Comparison of ENCODE assay signal across 9 cellular contexts in genomic region chr13:97339019-97339988, GRCh38.
DNase-seq lines count a peak whose midpoint lies in the region; ATAC-seq, FAIRE-seq and TF ChIP-seq lines count a peak whose summit lies in the region.
"Had no signal": no experiment of that assay in that cellular context is flagged by ENCODE, and none has a peak within 500 bp of the region (broad histone marks: within the 10 kb centered on the region; RNA-seq: fewer than 3 reads in every experiment).

No MANE protein-coding gene starts in this region.

- no peaks in the 10 kb centered on the region for H3K27me3 ChIP-seq in GM23248 (replicated peaks; ENCODE audit: insufficient read depth)
- H3K27me3 ChIP-seq in body of pancreas = no peaks in the 10 kb centered on the region
- no peaks in the 10 kb centered on the region for H3K27me3 ChIP-seq in keratinocyte (ENCODE audit: control insufficient read depth, extremely low read depth, insufficient read depth, low read length)

- H3K4me1 Mint-ChIP-seq in stimulated activated effector memory CD8-positive, alpha-beta T cell treated with anti-CD3 and anti-CD28 coated beads, Interleukin-12 subunit alpha, Interleukin-12 subunit beta, amount 100 ng/mL, for 72 hours = peaks cover 7% of the 10 kb centered on the region
- no peaks in the 10 kb centered on the region for H3K4me1 Mint-ChIP-seq in activated CD8-positive, alpha-beta T cell treated with anti-CD3 and anti-CD28 coated beads, Interleukin-2, amount 10 ng/mL, durations not matched to agents 7 days and 5 days (ENCODE audit: low read depth)
- H3K4me1 Mint-ChIP-seq: activated naive CD8-positive, alpha-beta T cell treated with anti-CD3 and anti-CD28 coated beads for 36 hours had no signal

- ATAC-seq in body of pancreas = peak; percentile 59
- peak; percentile 39 for ATAC-seq in stimulated activated effector memory CD8-positive, alpha-beta T cell treated with anti-CD3 and anti-CD28 coated beads, Interleukin-12 subunit alpha, Interleukin-12 subunit beta, amount 100 ng/mL, for 72 hours
- no peak for ATAC-seq in activated CD8-positive, alpha-beta T cell treated with anti-CD3 and anti-CD28 coated beads, Interleukin-2, amount 10 ng/mL, durations not matched to agents 7 days and 5 days
- ATAC-seq in HG03432 (IDR thresholded peaks at IDR 0.05; ENCODE audit: unreplicated experiment) = no peak

- H3K4me3 ChIP-seq in GM23248 = peak overlapping the region; percentile 17
- no peak overlapping the region for H3K4me3 ChIP-seq in body of pancreas
- no peak overlapping the region for H3K4me3 ChIP-seq in keratinocyte (ENCODE audit: control insufficient read depth in 2 of 3, extremely low read depth in 1 of 3, insufficient read depth in 2 of 3, low read depth in 1 of 3, low read length in 3 of 3)

- no peak overlapping the region for H3K27ac Mint-ChIP-seq in stimulated activated effector memory CD8-positive, alpha-beta T cell treated with anti-CD3 and anti-CD28 coated beads, Interleukin-12 subunit alpha, Interleukin-12 subunit beta, amount 100 ng/mL, for 72 hours
- H3K27ac Mint-ChIP-seq in activated CD8-positive, alpha-beta T cell treated with anti-CD3 and anti-CD28 coated beads, Interleukin-2, amount 10 ng/mL, durations not matched to agents 7 days and 5 days = no peak overlapping the region
- H3K27ac Mint-ChIP-seq: activated naive CD8-positive, alpha-beta T cell treated with anti-CD3 and anti-CD28 coated beads for 36 hours had no signal

- CTCF ChIA-PET in activated CD8-positive, alpha-beta T cell treated with anti-CD3 and anti-CD28 coated beads, Interleukin-2, amount 10 ng/mL, durations not matched to agents 7 days and 5 days (lab: Charles Lee) = no interaction called here

- H3K36me3 ChIP-seq in GM23248 (ENCODE audit: low read depth) = peaks cover 11% of the 10 kb centered on the region; the same call in 1 of the 2 replicates
- H3K36me3 ChIP-seq in body of pancreas (replicated peaks in 1 of 2; ENCODE audit: insufficient read depth in 1 of 2, low read depth in 2 of 2) = peaks cover 0 to 2% of the 10 kb centered on the region in 2 donors
- H3K36me3 ChIP-seq in keratinocyte (ENCODE audit: control insufficient read depth in 2 of 2, extremely low read depth in 1 of 2, insufficient read depth in 2 of 2, low read length in 2 of 2) = peaks cover 1 to 5% of the 10 kb centered on the region in 2 experiments

- peak overlapping the region; percentile 38 for H2AFZ ChIP-seq in GM23248
- H2AFZ ChIP-seq in keratinocyte (ENCODE audit: control insufficient read depth, low read length) = no peak overlapping the region

- TF ChIP-seq CTCF in body of pancreas (IDR thresholded peaks at IDR 0.05) (no peak), keratinocyte (optimal IDR thresholded peaks at IDR 0.05 in 1 of 3, IDR thresholded peaks at IDR 0.05 in 1 of 3, conservative IDR thresholded peaks at IDR 0.05 in 1 of 3; ENCODE audit: extremely low read depth in 1 of 3, insufficient read depth in 2 of 3, low read length in 3 of 3) (no peak)

- in situ Hi-C loops in GM23248 (cut with MboI) = no loop called here

- peak; percentile 46 for FAIRE-seq in keratinocyte (lab: Jason Lieb, UNC)

- H3K4me3 Mint-ChIP-seq in stimulated activated effector memory CD8-positive, alpha-beta T cell treated with anti-CD3 and anti-CD28 coated beads, Interleukin-12 subunit alpha, Interleukin-12 subunit beta, amount 100 ng/mL, for 72 hours = peak overlapping the region; percentile 8
- no peak overlapping the region for H3K4me3 Mint-ChIP-seq in activated CD8-positive, alpha-beta T cell treated with anti-CD3 and anti-CD28 coated beads, Interleukin-2, amount 10 ng/mL, durations not matched to agents 7 days and 5 days
- H3K4me3 Mint-ChIP-seq: activated naive CD8-positive, alpha-beta T cell treated with anti-CD3 and anti-CD28 coated beads for 36 hours had no signal

- H3K9me2 ChIP-seq in GM23248 (ENCODE audit: insufficient read depth) = no peaks in the 10 kb centered on the region

- no peaks in the 10 kb centered on the region for H3K27me3 Mint-ChIP-seq in activated CD8-positive, alpha-beta T cell treated with anti-CD3 and anti-CD28 coated beads, Interleukin-2, amount 10 ng/mL, durations not matched to agents 7 days and 5 days (ENCODE audit: low read depth)
- H3K27me3 Mint-ChIP-seq: activated naive CD8-positive, alpha-beta T cell treated with anti-CD3 and anti-CD28 coated beads for 36 hours had no signal

- H3K36me3 Mint-ChIP-seq in stimulated activated effector memory CD8-positive, alpha-beta T cell treated with anti-CD3 and anti-CD28 coated beads, Interleukin-12 subunit alpha, Interleukin-12 subunit beta, amount 100 ng/mL, for 72 hours = peaks cover 25% of the 10 kb centered on the region
- H3K36me3 Mint-ChIP-seq in activated CD8-positive, alpha-beta T cell treated with anti-CD3 and anti-CD28 coated beads, Interleukin-2, amount 10 ng/mL, durations not matched to agents 7 days and 5 days (ENCODE audit: low read depth) = peaks cover 5% of the 10 kb centered on the region

- H3K79me2 ChIP-seq in GM23248 (ENCODE audit: insufficient read depth) = peaks cover 63% of the 10 kb centered on the region
- no peaks in the 10 kb centered on the region for H3K79me2 ChIP-seq in keratinocyte (ENCODE audit: control insufficient read depth, insufficient read depth, low read length)

- H3K9me3 ChIP-seq in GM23248 (ENCODE audit: low read depth) (no peaks in the 10 kb centered on the region), body of pancreas (no peaks in the 10 kb centered on the region), keratinocyte (ENCODE audit: control insufficient read depth, low read depth, low read length) (no peaks in the 10 kb centered on the region)

- dilution Hi-C loops in keratinocyte (cut with MboI; ENCODE audit: extremely low pct_ligation_motif_present, low sequenced_read_pairs) = no loop called here

- H3K9me3 Mint-ChIP-seq in stimulated activated effector memory CD8-positive, alpha-beta T cell treated with anti-CD3 and anti-CD28 coated beads, Interleukin-12 subunit alpha, Interleukin-12 subunit beta, amount 100 ng/mL, for 72 hours = no peaks in the 10 kb centered on the region
- no peaks in the 10 kb centered on the region for H3K9me3 Mint-ChIP-seq in activated CD8-positive, alpha-beta T cell treated with anti-CD3 and anti-CD28 coated beads, Interleukin-2, amount 10 ng/mL, durations not matched to agents 7 days and 5 days (ENCODE audit: insufficient read depth)
- H3K9me3 Mint-ChIP-seq: activated naive CD8-positive, alpha-beta T cell treated with anti-CD3 and anti-CD28 coated beads for 36 hours had no signal

- H3K27ac ChIP-seq in GM23248 = peak overlapping the region; percentile 80
- peak overlapping the region; percentile 41 to 60 (median 57) for H3K27ac ChIP-seq in body of pancreas
- no peak overlapping the region for H3K27ac ChIP-seq in keratinocyte (ENCODE audit: control insufficient read depth, insufficient read depth, low read length)

- intact Hi-C loops in body of pancreas (cut with DNase I) = no loop called here

- H3K4me1 ChIP-seq in GM23248 (ENCODE audit: insufficient read depth) (peaks cover 14% of the 10 kb centered on the region), body of pancreas (peaks cover 45% of the 10 kb centered on the region), keratinocyte (ENCODE audit: control insufficient read depth, extremely low read depth, insufficient read depth, low read length) (peaks cover 6% of the 10 kb centered on the region)

- no peak for TF ChIP-seq POLR2A in body of pancreas (IDR thresholded peaks at IDR 0.05)

- peaks cover 2% of the 10 kb centered on the region for H3K9me1 ChIP-seq in keratinocyte (ENCODE audit: control insufficient read depth, extremely low read depth, insufficient read depth, low read length)

- H3K4me2 ChIP-seq in GM23248 (ENCODE audit: unreplicated experiment) = peak overlapping the region; percentile 35
- H3K4me2 ChIP-seq in keratinocyte (ENCODE audit: control insufficient read depth, extremely low read depth, insufficient read depth, low read depth, low read length) = no peak overlapping the region

- peaks cover 22% of the 10 kb centered on the region for H3F3A ChIP-seq in GM23248 (ENCODE audit: insufficient read depth)

- POLR2A ChIA-PET in activated CD8-positive, alpha-beta T cell treated with anti-CD3 and anti-CD28 coated beads, Interleukin-2, amount 10 ng/mL, durations not matched to agents 7 days and 5 days (lab: Charles Lee) = no interaction called here

- WGBS in GM23248 (ENCODE audit: low coverage in 1 of 2, low lambda C conversion rate in 2 of 2, missing lambda C conversion rate in 2 of 2), 2 experiments = 4% methylated on average over 19 to 21 of the region's 21 CpGs
- 57 to 68% methylated on average over 21 of the region's 21 CpGs for WGBS in body of pancreas, 2 donors

- H4K20me1 ChIP-seq in GM23248 (ENCODE audit: insufficient read depth) (no peaks in the 10 kb centered on the region), keratinocyte (ENCODE audit: control insufficient read depth, extremely low read depth, insufficient read depth, low read length) (no peaks in the 10 kb centered on the region)

- peak overlapping the region; percentile 60 for H3K9ac ChIP-seq in GM23248
- no peak overlapping the region for H3K9ac ChIP-seq in keratinocyte (ENCODE audit: control insufficient read depth, extremely low read depth, insufficient read depth, low read length)

- DNase-seq in GM23248 (peak; percentile 98), body of pancreas (peak in 3 of 4 donors; percentile 55 to 63 (median 61)), keratinocyte (ENCODE audit: low read depth, low spot score) (no peak), glomerular visceral epithelial cell (ENCODE audit: extremely low spot score) (no peak), NCI-H748 (lab: John Stamatoyannopoulos, UW; ENCODE audit: unreplicated experiment) (no peak)
- DNase-seq in stimulated activated effector memory CD8-positive, alpha-beta T cell treated with anti-CD3 and anti-CD28 coated beads, Interleukin-12 subunit alpha, Interleukin-12 subunit beta, amount 100 ng/mL, for 72 hours (ENCODE audit: low spot score in 2 of 2) = no peak
- no peak for DNase-seq in activated CD8-positive, alpha-beta T cell treated with anti-CD3 and anti-CD28 coated beads, Interleukin-2, amount 10 ng/mL, durations not matched to agents 7 days and 5 days
- DNase-seq: activated naive CD8-positive, alpha-beta T cell treated with anti-CD3 and anti-CD28 coated beads for 36 hours had no signal

Comparison
In these comparisons a context has a peak if more than half of its experiments do, and no peak if none do; other contexts are left out.
1. DNase-seq: peak in GM23248 (single experiment) and body of pancreas (3 of 4); none in keratinocyte (single experiment), stimulated activated effector memory CD8-positive, alpha-beta T cell treated with anti-CD3 and anti-CD28 coated beads, Interleukin-12 subunit alpha, Interleukin-12 subunit beta, amount 100 ng/mL, for 72 hours (0 of 2), activated CD8-positive, alpha-beta T cell treated with anti-CD3 and anti-CD28 coated beads, Interleukin-2, amount 10 ng/mL, durations not matched to agents 7 days and 5 days (single experiment), glomerular visceral epithelial cell (single experiment) and NCI-H748 (single experiment).
2. ATAC-seq: peak in body of pancreas (single experiment) and stimulated activated effector memory CD8-positive, alpha-beta T cell treated with anti-CD3 and anti-CD28 coated beads, Interleukin-12 subunit alpha, Interleukin-12 subunit beta, amount 100 ng/mL, for 72 hours (single experiment); none in activated CD8-positive, alpha-beta T cell treated with anti-CD3 and anti-CD28 coated beads, Interleukin-2, amount 10 ng/mL, durations not matched to agents 7 days and 5 days (single experiment) and HG03432 (single experiment).